In the genomic region with DNA sequence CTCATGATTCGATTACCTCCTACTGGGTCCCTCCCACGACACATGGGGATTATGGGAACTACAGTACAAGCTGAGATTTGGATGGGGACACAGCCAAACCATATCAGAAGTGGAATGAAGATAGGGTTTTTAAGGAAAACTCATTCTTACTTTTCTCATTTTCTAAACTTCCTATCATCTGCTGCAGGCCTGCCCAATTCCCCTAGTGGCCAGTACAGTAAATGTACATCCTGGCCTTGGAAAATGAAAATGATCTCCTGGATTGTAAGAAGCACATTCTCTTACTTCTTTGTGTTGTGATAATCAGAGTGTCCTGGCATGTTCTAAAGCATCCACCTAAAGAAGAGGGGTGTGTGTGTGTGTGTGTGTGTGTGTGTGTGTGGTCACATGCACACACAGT, we compare ENCODE assay signal across 14 cellular contexts.
DNase-seq lines count a peak whose midpoint lies in the region; ATAC-seq and TF ChIP-seq lines count a peak whose summit lies in the region.
"Had no signal": no experiment of that assay in that cellular context is flagged by ENCODE, and none has a peak within 500 bp of the region (broad histone marks: within the 10 kb centered on the region; RNA-seq: fewer than 3 reads in every experiment).

No MANE protein-coding gene starts in this region.

- ATAC-seq in HG03378 (IDR thresholded peaks at IDR 0.05; ENCODE audit: unreplicated experiment) = no peak
- ATAC-seq: left cardiac atrium had no signal

- no peak for TF ChIP-seq POLR2A in transverse colon (IDR thresholded peaks at IDR 0.05)

- in situ Hi-C loops in transverse colon (cut with MboI; ENCODE audit: low pct_ligation_motif_present in 1 of 4, low pct_unique_long_range_greater_than_20kb in 1 of 4, low sequenced_read_pairs in 3 of 4) (no loop called here), GM13977 (cut with MboI; ENCODE audit: low pct_unique_long_range_greater_than_20kb, low sequenced_read_pairs, unreplicated experiment) (no loop called here)

- 90% methylated on average over 2 of the region's 2 CpGs; no CpG with 5 or more reads in 1 of the 2 donors for WGBS in transverse colon (ENCODE audit: low coverage in 1 of 2), 2 donors

- intact Hi-C loops in transverse colon (cut with DNase I; ENCODE audit: low total_unique reads) = no loop called here

- no peaks in the 10 kb centered on the region for H3K27me3 ChIP-seq in transverse colon
- H3K27me3 ChIP-seq: tibial artery had no signal

- H3K36me3 ChIP-seq in transverse colon = no peaks in the 10 kb centered on the region
- H3K36me3 ChIP-seq: tibial artery had no signal

- no peaks in the 10 kb centered on the region for H3K9me3 ChIP-seq in transverse colon
- H3K9me3 ChIP-seq: tibial artery had no signal

- no peak for TF ChIP-seq EP300 in transverse colon (IDR thresholded peaks at IDR 0.05; ENCODE audit: low read depth)

- no peaks in the 10 kb centered on the region for H3K4me1 ChIP-seq in transverse colon
- H3K4me1 ChIP-seq: tibial artery had no signal

- no peak overlapping the region for H3K4me3 ChIP-seq in fibroblast of pulmonary artery (replicated peaks; ENCODE audit: low read depth, low read length)
- H3K4me3 ChIP-seq in transverse colon = no peak overlapping the region
- H3K4me3 ChIP-seq: tibial artery had no signal

- no peak overlapping the region for H3K27ac ChIP-seq in transverse colon
- H3K27ac ChIP-seq: epithelial cell of prostate, tibial artery had no signal

- peak; percentile 38 for TF ChIP-seq CTCF in fibroblast of pulmonary artery (IDR thresholded peaks at IDR 0.05; ENCODE audit: low read length, missing control alignments)
- TF ChIP-seq CTCF in transverse colon (IDR thresholded peaks at IDR 0.05) = peak in 3 of 5 experiments; percentile 13 to 34 (median 23)
- TF ChIP-seq CTCF in GM13977 (IDR thresholded peaks at IDR 0.05; ENCODE audit: extremely low read depth, insufficient read depth, missing control alignments) = no peak

- DNase-seq in SKM-1 treated with dmso at 0.1 percent for 144 hours (lab: John Stamatoyannopoulos, UW; ENCODE audit: unreplicated experiment) (peak; percentile 6), SKM-1 (lab: John Stamatoyannopoulos, UW; ENCODE audit: unreplicated experiment) (no peak), RKO (ENCODE audit: low spot score) (peak; percentile 16), fibroblast of pulmonary artery (ENCODE audit: low read depth) (peak; percentile 6), transverse colon (no peak), NCI-H82 treated with DMSO at 0.1 percent for 48 hours (lab: John Stamatoyannopoulos, UW; ENCODE audit: unreplicated experiment) (no peak), GM13977 (ENCODE audit: low spot score) (no peak)
- DNase-seq: GDM1, left cardiac atrium, NCI-H1105 treated with DMSO at 0.1 percent for 48 hours, NCI-H748 treated with DMSO at 0.1 percent for 48 hours, tibial artery had no signal

Comparison
In these comparisons a context has a peak if more than half of its experiments do, and no peak if none do; other contexts are left out.
1. DNase-seq: peak in SKM-1 treated with dmso at 0.1 percent for 144 hours (single experiment), RKO (single experiment) and fibroblast of pulmonary artery (single experiment); none in SKM-1 (single experiment), transverse colon (single experiment), NCI-H82 treated with DMSO at 0.1 percent for 48 hours (single experiment) and GM13977 (single experiment).